1 cellular context compared by ENCODE assay signal in the genomic region with DNA sequence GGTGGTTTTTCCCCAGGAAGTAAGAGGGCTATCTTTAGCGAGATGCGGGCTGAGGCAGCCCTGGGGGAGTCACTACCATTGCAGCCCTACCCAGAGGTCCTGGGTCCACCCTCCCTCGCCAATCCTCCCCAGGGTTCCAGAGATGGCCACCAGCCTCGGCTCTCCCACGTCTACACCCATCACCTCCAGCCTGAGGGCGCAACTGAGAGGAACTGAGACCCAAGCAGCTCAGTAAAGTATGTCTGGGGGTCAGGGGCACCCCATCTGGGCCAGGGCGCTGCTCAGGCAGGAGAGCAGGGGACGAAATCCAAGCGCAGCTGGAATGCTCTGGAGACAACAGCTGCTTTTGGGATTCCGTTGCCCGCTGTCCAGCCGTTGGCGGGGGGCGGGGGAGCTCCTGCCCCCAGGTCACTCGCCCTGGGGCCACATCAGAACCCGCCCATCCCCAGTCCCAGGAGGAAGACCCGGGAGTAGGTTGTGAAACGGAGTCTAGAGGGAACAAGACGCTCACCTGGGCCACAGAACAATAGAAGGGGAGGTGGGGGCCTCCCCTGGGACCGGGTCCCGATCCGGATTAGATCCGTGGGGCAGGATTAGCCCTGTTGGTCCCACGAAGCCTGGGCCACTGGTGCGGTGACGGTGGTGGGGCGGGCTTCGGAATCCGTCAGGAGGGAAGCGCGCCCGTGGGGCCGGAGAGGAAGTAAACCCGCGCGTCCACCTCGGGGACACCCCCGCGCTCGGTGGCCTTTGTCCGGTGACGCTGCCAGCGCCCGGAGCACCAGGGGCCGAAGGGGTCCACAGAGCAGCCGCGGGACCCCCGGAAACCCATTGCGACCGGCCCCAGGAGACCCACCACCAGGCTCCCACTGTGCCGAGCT.
TF ChIP-seq lines count a peak whose summit lies in the region.

No MANE protein-coding gene starts in this region.

TF ChIP-seq in endothelial cell of umbilical vein, 7 proteins besides CTCF, POLR2A, EP300 and RAD21:
- TF ChIP-seq JUN (IDR thresholded peaks at IDR 0.05; ENCODE audit: borderline replicate concordance, insufficient read depth, insufficient read length, low read depth), result no peak
- TF ChIP-seq FOS (IDR thresholded peaks at IDR 0.05; ENCODE audit: borderline replicate concordance, insufficient read depth, low read length), result no peak
- no peak for TF ChIP-seq GATA2 (IDR thresholded peaks at IDR 0.05; ENCODE audit: insufficient read depth, insufficient read length, low read depth, low read length)
- TF ChIP-seq MYC (IDR thresholded peaks at IDR 0.05; ENCODE audit: low read depth, low read length), result no peak
- TF ChIP-seq EZH2 (IDR thresholded peaks at IDR 0.05; ENCODE audit: borderline replicate concordance, low read depth, low read length, severe bottlenecking), result no peak
- no peak for TF ChIP-seq POLR2AphosphoS5 (IDR thresholded peaks at IDR 0.05; ENCODE audit: insufficient read depth, low read depth, low read length)
- no peak for TF ChIP-seq MAX (IDR thresholded peaks at IDR 0.05; ENCODE audit: insufficient read depth, insufficient read length)
